ENCODE assay signal across 9 cellular contexts in the genomic region with DNA sequence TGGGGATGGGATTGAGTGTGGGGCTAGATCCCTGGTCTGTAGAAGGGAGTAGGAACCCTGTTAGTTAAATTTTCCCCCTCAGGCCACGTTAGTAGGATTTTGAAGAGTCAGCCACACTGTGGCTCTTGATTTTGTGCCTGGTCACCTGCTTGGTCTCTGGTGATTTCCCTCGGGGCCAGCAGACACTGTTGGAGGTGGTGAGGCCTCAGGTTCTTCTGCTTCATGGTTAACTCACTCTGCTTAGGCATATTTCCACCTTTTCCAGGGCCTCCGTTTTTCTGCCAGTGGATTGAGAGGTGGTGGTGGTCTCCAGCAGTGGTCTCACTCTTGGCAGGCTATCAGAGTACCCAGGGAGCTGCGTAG. TPM values are rescaled to one million over a fixed set of nuclear protein-coding genes. Genes with fewer than 3 reads are reported as not detected.
DNase-seq lines count a peak whose midpoint lies in the region; ATAC-seq and TF ChIP-seq lines count a peak whose summit lies in the region.
"Had no signal": no experiment of that assay in that cellular context is flagged by ENCODE, and none has a peak within 500 bp of the region (broad histone marks: within the 10 kb centered on the region; RNA-seq: fewer than 3 reads in every experiment).

No MANE protein-coding gene starts in this region.

- TF ChIP-seq POLR2A in spleen (IDR thresholded peaks at IDR 0.05): no peak

- WGBS in spleen, 5 donors: 48 to 70% (median 57%) methylated on average over 3 to 4 of the region's 4 CpGs

- H3K27me3 Mint-ChIP-seq in T-helper 1 cell treated with Interleukin-12 subunit alpha and Interleukin-12 subunit beta and Interleukin-4 antibody, amounts not matched to agents 30 μg/mL and 1 μg/mL, for 36 hours (ENCODE audit: low read depth): no peaks in the 10 kb centered on the region
- H3K27me3 Mint-ChIP-seq in activated T-cell treated with anti-CD3 and anti-CD28 coated beads, Interleukin-2, amount 50 U/mL, for 72 hours (ENCODE audit: low read depth): no peaks in the 10 kb centered on the region
- H3K27me3 Mint-ChIP-seq in immature natural killer cell (ENCODE audit: low read depth in 3 of 3): peaks cover 10 to 24% (median 10%) of the 10 kb centered on the region in 3 donors

- H3K4me1 ChIP-seq in spleen: peaks cover 78 to 89% (median 85%) of the 10 kb centered on the region in 6 donors

- ATAC-seq in activated T-cell treated with anti-CD3 and anti-CD28 coated beads, Interleukin-2, amount 50 U/mL, for 72 hours (replicated peaks in 1 of 2): no peak

- peak overlapping the region; percentile 98 for H3K4me3 Mint-ChIP-seq in T-helper 1 cell treated with Interleukin-12 subunit alpha and Interleukin-12 subunit beta and Interleukin-4 antibody, amounts not matched to agents 30 μg/mL and 1 μg/mL, for 36 hours
- H3K4me3 Mint-ChIP-seq in activated T-cell treated with anti-CD3 and anti-CD28 coated beads, Interleukin-2, amount 50 U/mL, for 72 hours: peak overlapping the region; percentile 84 to 95
- H3K4me3 Mint-ChIP-seq in immature natural killer cell: peak overlapping the region; percentile 97 to 100 (median 99)

- TF ChIP-seq CTCF in spleen (IDR thresholded peaks at IDR 0.05 in 8 of 11, conservative IDR thresholded peaks at IDR 0.05 in 3 of 11): no peak

- H3K4me3 ChIP-seq in spleen: peak overlapping the region in 3 of 8 donors; percentile 2 to 87 (median 17)

- no peaks in the 10 kb centered on the region for H3K27me3 ChIP-seq in spleen (replicated peaks in 1 of 7)

- H3K36me3 ChIP-seq in spleen: peaks cover 0 to 18% (median 0%) of the 10 kb centered on the region in 6 donors

- H3K27ac Mint-ChIP-seq in T-helper 1 cell treated with Interleukin-12 subunit alpha and Interleukin-12 subunit beta and Interleukin-4 antibody, amounts not matched to agents 30 μg/mL and 1 μg/mL, for 36 hours: peak overlapping the region; percentile 87
- H3K27ac Mint-ChIP-seq in activated T-cell treated with anti-CD3 and anti-CD28 coated beads, Interleukin-2, amount 50 U/mL, for 72 hours: peak overlapping the region; percentile 93
- peak overlapping the region; percentile 92 to 97 (median 96) for H3K27ac Mint-ChIP-seq in immature natural killer cell

- H3K36me3 Mint-ChIP-seq in T-helper 1 cell treated with Interleukin-12 subunit alpha and Interleukin-12 subunit beta and Interleukin-4 antibody, amounts not matched to agents 30 μg/mL and 1 μg/mL, for 36 hours (ENCODE audit: low read depth): peaks cover 49% of the 10 kb centered on the region
- peaks cover under 1 to 3% of the 10 kb centered on the region in 2 donors for H3K36me3 Mint-ChIP-seq in activated T-cell treated with anti-CD3 and anti-CD28 coated beads, Interleukin-2, amount 50 U/mL, for 72 hours (ENCODE audit: insufficient read depth in 2 of 2)
- peaks cover 0 to 8% (median under 1%) of the 10 kb centered on the region in 3 donors for H3K36me3 Mint-ChIP-seq in immature natural killer cell

- no peaks in the 10 kb centered on the region for H3K9me3 ChIP-seq in spleen

- DNase-seq in T-helper 1 cell (no peak), immature natural killer cell (no peak), spleen (no peak), anterior cingulate cortex (lab: John Stamatoyannopoulos, UW) (no peak), EL (no peak)
- no peak for DNase-seq in activated T-cell treated with anti-CD3 and anti-CD28 coated beads, Interleukin-2, amount 50 U/mL, for 72 hours
- no peak for DNase-seq in activated CD4-positive, CD25-positive, alpha-beta regulatory T cell (lab: John Stamatoyannopoulos, UW)
- DNase-seq: NCI-H1930 had no signal

- H3K27ac ChIP-seq in spleen: peak overlapping the region; percentile 79 to 99 (median 88)

- no peaks in the 10 kb centered on the region for H3K9me3 Mint-ChIP-seq in T-helper 1 cell treated with Interleukin-12 subunit alpha and Interleukin-12 subunit beta and Interleukin-4 antibody, amounts not matched to agents 30 μg/mL and 1 μg/mL, for 36 hours
- no peaks in the 10 kb centered on the region for H3K9me3 Mint-ChIP-seq in activated T-cell treated with anti-CD3 and anti-CD28 coated beads, Interleukin-2, amount 50 U/mL, for 72 hours
- no peaks in the 10 kb centered on the region for H3K9me3 Mint-ChIP-seq in immature natural killer cell

- intact Hi-C loops in spleen (cut with DNase I; ENCODE audit: low total_unique reads): no loop called here

- peaks cover 70% of the 10 kb centered on the region for H3K4me1 Mint-ChIP-seq in T-helper 1 cell treated with Interleukin-12 subunit alpha and Interleukin-12 subunit beta and Interleukin-4 antibody, amounts not matched to agents 30 μg/mL and 1 μg/mL, for 36 hours (ENCODE audit: low read depth)
- peaks cover 84% of the 10 kb centered on the region for H3K4me1 Mint-ChIP-seq in activated T-cell treated with anti-CD3 and anti-CD28 coated beads, Interleukin-2, amount 50 U/mL, for 72 hours (ENCODE audit: low read depth)
- peaks cover 82 to 89% of the 10 kb centered on the region in 2 donors for H3K4me1 Mint-ChIP-seq in immature natural killer cell

RNA-seq across cellular contexts. Expression of a gene that starts 4.1 kb away (rescaled TPM):
- 10 to 100 TPM; 44.2 to 47.8 TPM for total RNA-seq in activated T-cell treated with anti-CD3 and anti-CD28 coated beads, Interleukin-2, amount 50 U/mL, for 72 hours
- polyA plus RNA-seq in immature natural killer cell (100 to 1,000 TPM; 141 to 363 (median 226) TPM), spleen (10 to 100 TPM; 13.3 to 32.5 (median 24.6) TPM)
- 100 to 1,000 TPM in 6 of 7 donors, 10 to 100 TPM in 1; 81.3 to 172 (median 129) TPM for total RNA-seq in spleen

RNA-seq across cellular contexts. Expression of a gene that starts 49.9 kb away (rescaled TPM):
- 10 to 100 TPM; 11.0 to 15.5 TPM for total RNA-seq in activated T-cell treated with anti-CD3 and anti-CD28 coated beads, Interleukin-2, amount 50 U/mL, for 72 hours
- 1 to 10 TPM; 3.9 to 6.3 (median 4.3) TPM for polyA plus RNA-seq in immature natural killer cell
- total RNA-seq in spleen: 10 to 100 TPM; 12.7 to 20.7 (median 16.9) TPM
- 10 to 100 TPM; 12.4 to 19.0 (median 14.3) TPM for polyA plus RNA-seq in spleen
